ENCODE assay signal across 23 cellular contexts in the genomic region with DNA sequence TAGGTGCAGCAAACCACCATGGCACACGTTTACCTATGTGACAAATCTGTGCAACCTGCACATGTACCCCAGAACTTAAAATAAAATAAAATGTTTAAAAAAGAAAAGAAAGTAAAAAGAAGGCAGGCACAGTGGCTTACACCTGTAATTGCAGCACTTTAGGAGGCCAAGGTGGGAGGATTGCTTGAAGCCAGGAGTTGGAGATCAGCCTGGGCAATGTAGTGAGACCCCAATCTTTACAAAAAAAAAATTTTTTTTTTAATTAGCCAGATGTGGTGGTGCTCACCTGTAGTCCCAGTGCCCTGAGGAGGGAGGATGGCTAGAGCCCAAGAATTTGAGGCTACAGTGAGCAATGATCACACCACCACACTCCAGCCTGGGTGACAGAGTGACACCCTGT. TPM values are rescaled to one million over a fixed set of nuclear protein-coding genes. Genes with fewer than 3 reads are reported as not detected.
DNase-seq lines count a peak whose midpoint lies in the region; ATAC-seq and TF ChIP-seq lines count a peak whose summit lies in the region.
"Had no signal": no experiment of that assay in that cellular context is flagged by ENCODE, and none has a peak within 500 bp of the region (broad histone marks: within the 10 kb centered on the region; RNA-seq: fewer than 3 reads in every experiment).

No MANE protein-coding gene starts in this region.

- ATAC-seq in GM18867 (IDR thresholded peaks at IDR 0.05; ENCODE audit: unreplicated experiment) (peak; percentile 18), HG03025 (IDR thresholded peaks at IDR 0.05; ENCODE audit: low FRiP score, unreplicated experiment) (no peak)
- ATAC-seq in activated T-helper 17 cell treated with anti-CD3 and anti-CD28 coated beads, Interleukin-2, amount 50 U/mL, for 72 hours (replicated peaks): no peak
- ATAC-seq in naive thymus-derived CD4-positive, alpha-beta T cell: no peak
- ATAC-seq: A549, HepG2 had no signal

- H3K9me3 Mint-ChIP-seq in activated T-helper 17 cell treated with anti-CD3 and anti-CD28 coated beads, Interleukin-2, amount 50 U/mL, for 72 hours: no peaks in the 10 kb centered on the region
- H3K9me3 Mint-ChIP-seq in naive thymus-derived CD4-positive, alpha-beta T cell: peaks cover 0 to 1% (median 0%) of the 10 kb centered on the region in 11 donors
- H3K9me3 Mint-ChIP-seq: CD4-positive, alpha-beta T cell had no signal

- H3K4me3 Mint-ChIP-seq in activated T-helper 17 cell treated with anti-CD3 and anti-CD28 coated beads, Interleukin-2, amount 50 U/mL, for 72 hours: no peak overlapping the region
- no peak overlapping the region for H3K4me3 Mint-ChIP-seq in naive thymus-derived CD4-positive, alpha-beta T cell
- H3K4me3 Mint-ChIP-seq: CD4-positive, alpha-beta T cell had no signal

- CTCF ChIA-PET in HEK293 (lab: Yijun Ruan, JAX): interaction anchor here (0.6 kb wide), 1 partner anchor 211 kb away, joined by 3 read pairs; no protein-coding TSS in a partner anchor
- CTCF ChIA-PET in naive thymus-derived CD4-positive, alpha-beta T cell (lab: Charles Lee): no interaction called here

- no peaks in the 10 kb centered on the region for H4K20me1 ChIP-seq in OCI-LY1 (ENCODE audit: insufficient read depth, low read length)
- H4K20me1 ChIP-seq: BLaER1 treated with 17β-estradiol and CSF1 and Interleukin-3, amounts not matched to agents 10 nM and 100 nM had no signal

- H3K36me3 Mint-ChIP-seq in activated T-helper 17 cell treated with anti-CD3 and anti-CD28 coated beads, Interleukin-2, amount 50 U/mL, for 72 hours (ENCODE audit: low read depth): no peaks in the 10 kb centered on the region
- no peaks in the 10 kb centered on the region for H3K36me3 Mint-ChIP-seq in naive thymus-derived CD4-positive, alpha-beta T cell

- H3K9me2 ChIP-seq in OCI-LY1 (ENCODE audit: low read depth, low read length): no peaks in the 10 kb centered on the region

- H3K27ac Mint-ChIP-seq in activated T-helper 17 cell treated with anti-CD3 and anti-CD28 coated beads, Interleukin-2, amount 50 U/mL, for 72 hours: no peak overlapping the region
- no peak overlapping the region for H3K27ac Mint-ChIP-seq in naive thymus-derived CD4-positive, alpha-beta T cell
- H3K27ac Mint-ChIP-seq: CD4-positive, alpha-beta T cell had no signal

- no peak overlapping the region for H3K4me3 ChIP-seq in HEK293 (ENCODE audit: low read depth, low read length)
- no peak overlapping the region for H3K4me3 ChIP-seq in OCI-LY1 (ENCODE audit: low read depth, low read length, poor library complexity, severe bottlenecking)
- H3K4me3 ChIP-seq in naive thymus-derived CD4-positive, alpha-beta T cell (ENCODE audit: low read length): no peak overlapping the region
- H3K4me3 ChIP-seq: A549; BLaER1 treated with 17β-estradiol and CSF1 and Interleukin-3, amounts not matched to agents 10 nM and 100 nM had no signal

- H3K27me3 ChIP-seq in OCI-LY1 (ENCODE audit: insufficient read depth, low read length): no peaks in the 10 kb centered on the region
- no peaks in the 10 kb centered on the region for H3K27me3 ChIP-seq in naive thymus-derived CD4-positive, alpha-beta T cell (ENCODE audit: control insufficient read depth in 2 of 2, insufficient read depth in 2 of 2, low read length in 2 of 2)
- H3K27me3 ChIP-seq: BLaER1 treated with 17β-estradiol and CSF1 and Interleukin-3, amounts not matched to agents 10 nM and 100 nM had no signal

- no peak overlapping the region for H3K9ac ChIP-seq in OCI-LY1 (ENCODE audit: low read length)
- H3K9ac ChIP-seq: BLaER1 treated with 17β-estradiol and CSF1 and Interleukin-3, amounts not matched to agents 10 nM and 100 nM had no signal

- DNase-seq in hypothalamus (lab: John Stamatoyannopoulos, UW): no peak
- DNase-seq in naive thymus-derived CD4-positive, alpha-beta T cell: no peak
- DNase-seq: AML-193; CD4-positive, alpha-beta T cell; GOT3; HCEC 1CT; MV-4-11; NCI-H1105; NCI-H1436 treated with DMSO at 0.1 percent for 48 hours; NCI-H1930; NCI-H524 treated with DMSO at 0.1 percent for 48 hours; NCI-H774; NK-92 treated with Interleukin-12 subunit alpha and Interleukin-12 subunit beta, amount 100 ng/mL, for 24 hours; Right ventricle myocardium superior; T-helper 1 cell had no signal

- H3K9me3 ChIP-seq in HEK293 (ENCODE audit: control insufficient read depth, insufficient read depth, low read depth, low read length) (no peaks in the 10 kb centered on the region), OCI-LY1 (ENCODE audit: low read length) (no peaks in the 10 kb centered on the region)
- H3K9me3 ChIP-seq in naive thymus-derived CD4-positive, alpha-beta T cell (ENCODE audit: control insufficient read depth in 2 of 3, low read length in 3 of 3): no peaks in the 10 kb centered on the region
- H3K9me3 ChIP-seq: A549; BLaER1 treated with 17β-estradiol and CSF1 and Interleukin-3, amounts not matched to agents 10 nM and 100 nM had no signal

- intact Hi-C loops in naive thymus-derived CD4-positive, alpha-beta T cell (cut with micrococcal nuclease): no loop called here

- no peak overlapping the region for H2AFZ ChIP-seq in OCI-LY1 (ENCODE audit: low read length)

- peaks cover 12% of the 10 kb centered on the region for H3K27me3 Mint-ChIP-seq in activated T-helper 17 cell treated with anti-CD3 and anti-CD28 coated beads, Interleukin-2, amount 50 U/mL, for 72 hours
- peaks cover 13 to 32% (median 23%) of the 10 kb centered on the region in 5 donors for H3K27me3 Mint-ChIP-seq in naive thymus-derived CD4-positive, alpha-beta T cell

- H3K4me1 ChIP-seq in HEK293 (ENCODE audit: control insufficient read depth, insufficient read depth, low read length) (peaks cover 11% of the 10 kb centered on the region), OCI-LY1 (ENCODE audit: insufficient read depth, low read length, severe bottlenecking) (peaks cover 32% of the 10 kb centered on the region)
- no peaks in the 10 kb centered on the region for H3K4me1 ChIP-seq in naive thymus-derived CD4-positive, alpha-beta T cell (ENCODE audit: control insufficient read depth in 2 of 2, insufficient read depth in 2 of 2, low read length in 2 of 2)

- H3K36me3 ChIP-seq in HEK293 (ENCODE audit: control insufficient read depth in 2 of 2, insufficient read depth in 1 of 2, low read length in 2 of 2) (no peaks in the 10 kb centered on the region), OCI-LY1 (ENCODE audit: insufficient read depth, low read length) (no peaks in the 10 kb centered on the region; the same call in 1 of the 2 replicates)
- H3K36me3 ChIP-seq in naive thymus-derived CD4-positive, alpha-beta T cell (ENCODE audit: control insufficient read depth in 2 of 3, insufficient read depth in 3 of 3, low read length in 3 of 3): no peaks in the 10 kb centered on the region
- H3K36me3 ChIP-seq: BLaER1 treated with 17β-estradiol and CSF1 and Interleukin-3, amounts not matched to agents 10 nM and 100 nM had no signal

- no peaks in the 10 kb centered on the region for H3K4me1 Mint-ChIP-seq in activated T-helper 17 cell treated with anti-CD3 and anti-CD28 coated beads, Interleukin-2, amount 50 U/mL, for 72 hours
- no peaks in the 10 kb centered on the region for H3K4me1 Mint-ChIP-seq in naive thymus-derived CD4-positive, alpha-beta T cell

- peaks cover under 1% of the 10 kb centered on the region; the same call in 1 of the 2 replicates for H3K79me2 ChIP-seq in OCI-LY1 (ENCODE audit: insufficient read depth, low read length)

- H3K27ac ChIP-seq in HEK293 (ENCODE audit: extremely low read depth, low read depth, low read length) (no peak overlapping the region), OCI-LY1 (ENCODE audit: low read depth, low read length, poor library complexity, severe bottlenecking) (peak overlapping the region; percentile 39)
- no peak overlapping the region for H3K27ac ChIP-seq in naive thymus-derived CD4-positive, alpha-beta T cell (ENCODE audit: low read depth, low read length)
- H3K27ac ChIP-seq: BLaER1 treated with 17β-estradiol and CSF1 and Interleukin-3, amounts not matched to agents 10 nM and 100 nM had no signal

- POLR2A ChIA-PET in HEK293 (lab: Yijun Ruan, JAX): no interaction called here
- POLR2A ChIA-PET in naive thymus-derived CD4-positive, alpha-beta T cell (lab: Charles Lee): no interaction called here

- TF ChIP-seq CTCF in HEK293 (tag by site-specific recombination; IDR thresholded peaks at IDR 0.05): no peak
- no peak for TF ChIP-seq CTCF in OCI-LY1 (IDR thresholded peaks at IDR 0.05; ENCODE audit: low read length)

- H3K4me2 ChIP-seq in OCI-LY1 (ENCODE audit: low read length): no peak overlapping the region

- H3F3A ChIP-seq in OCI-LY1 (ENCODE audit: insufficient read depth, low read length): no peaks in the 10 kb centered on the region

TF ChIP-seq in HEK293, 187 proteins besides CTCF, POLR2A, EP300 and RAD21:
- TF ChIP-seq PRDM10 (tag by site-specific recombination; IDR thresholded peaks at IDR 0.05) (no peak), ZNF121 (tag by site-specific recombination; IDR thresholded peaks at IDR 0.05) (peak; percentile 97)

RNA-seq across cellular contexts. Expression of gene LHFPL2, which starts 12.5 kb away (rescaled TPM):
- under 1 TPM; 0.05 to 0.95 TPM for total RNA-seq in activated T-helper 17 cell treated with anti-CD3 and anti-CD28 coated beads, Interleukin-2, amount 50 U/mL, for 72 hours
- 1 to 10 TPM in 3 of 5 experiments, under 1 TPM in 1, not detected in 1; 0.61 to 2.9 (median 2.2) TPM for total RNA-seq in naive thymus-derived CD4-positive, alpha-beta T cell
- under 1 TPM; 0.37 to 0.52 TPM for polyA plus RNA-seq in naive thymus-derived CD4-positive, alpha-beta T cell
